Comparison of ENCODE assay signal across 23 cellular contexts in the genomic region with DNA sequence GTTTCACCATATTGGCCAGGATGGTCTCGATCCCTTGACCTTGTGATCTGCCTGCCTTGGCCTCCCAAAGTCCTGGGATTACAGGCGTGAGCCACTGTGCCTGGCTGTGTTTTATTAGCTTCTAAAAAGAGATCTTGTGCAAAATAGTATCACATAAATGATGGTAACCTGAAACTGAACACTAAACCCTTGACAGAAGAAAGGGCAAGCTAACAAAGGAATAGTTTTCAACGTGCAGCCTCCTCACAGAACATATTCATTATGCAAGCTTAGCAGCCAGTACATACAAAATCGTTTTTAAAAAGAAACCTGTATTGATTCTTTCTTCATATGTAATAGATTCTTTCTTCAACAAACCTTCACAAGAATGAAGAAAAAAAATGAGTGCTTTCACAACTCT.
"Had no signal": no experiment of that assay in that cellular context is flagged by ENCODE, and none has a peak within 500 bp of the region (broad histone marks: within the 10 kb centered on the region; RNA-seq: fewer than 3 reads in every experiment).

No MANE protein-coding gene starts in this region.

- H3K27me3 Mint-ChIP-seq: activated T-helper 17 cell treated with anti-CD3 and anti-CD28 coated beads, Interleukin-2, amount 50 U/mL, for 72 hours had no signal

- H3K4me3 ChIP-seq: breast epithelium, gastrocnemius medialis, heart right ventricle, lung, skin epidermis, suprapubic skin had no signal

- DNase-seq: activated CD4-positive, alpha-beta T cell treated with anti-CD3 and anti-CD28 coated beads, Interleukin-2, amount 50 U/mL, for 4 hours; activated CD4-positive, CD25-positive, alpha-beta regulatory T cell treated with anti-CD3 and anti-CD28 coated beads, Interleukin-2, amount 50 U/mL, for 72 hours; activated naive CD4-positive, alpha-beta T cell treated with Interleukin-2 at 50 U/mL for 16 hours; activated naive CD8-positive, alpha-beta T cell treated with anti-CD3 and anti-CD28 coated beads, Interleukin-2, amount 50 U/mL, for 24 hours; activated T-cell treated with anti-CD3 and anti-CD28 coated beads for 4 hours; aorta; dermis blood vessel endothelial cell; gastrocnemius medialis; heart right ventricle; left colon; midbrain; posterior cingulate gyrus; retina; stimulated activated CD4-positive, alpha-beta T cell treated with anti-CD3 and anti-CD28 coated beads, Interleukin-4, amount 100 ng/mL, for 4 hours; stimulated activated CD8-positive, alpha-beta memory T cell treated with anti-CD3 and anti-CD28 coated beads, Interleukin-4, amount 100 ng/mL, for 48 hours; stimulated activated naive CD8-positive, alpha-beta T cell treated with anti-CD3 and anti-CD28 coated beads, Interleukin-15, Interleukin-2, amounts not matched to agents 100 U/mL and 50 U/mL, for 24 hours; trophoblast cell had no signal

- H3K36me3 ChIP-seq: breast epithelium, gastrocnemius medialis, heart right ventricle, neutrophil, suprapubic skin had no signal

- H3K4me3 Mint-ChIP-seq: activated naive CD8-positive, alpha-beta T cell treated with anti-CD3 and anti-CD28 coated beads, Interleukin-2, amount 50 U/mL, for 24 hours; activated T-helper 17 cell treated with anti-CD3 and anti-CD28 coated beads, Interleukin-2, amount 50 U/mL, for 72 hours had no signal

- H3K4me1 ChIP-seq: breast epithelium, gastrocnemius medialis, suprapubic skin had no signal

- H3K27ac Mint-ChIP-seq: activated naive CD8-positive, alpha-beta T cell treated with anti-CD3 and anti-CD28 coated beads, Interleukin-2, amount 50 U/mL, for 24 hours; activated T-helper 17 cell treated with anti-CD3 and anti-CD28 coated beads, Interleukin-2, amount 50 U/mL, for 72 hours had no signal

- H3K9me3 ChIP-seq: breast epithelium, gastrocnemius medialis, heart right ventricle, neutrophil, suprapubic skin had no signal

- H3K9me3 Mint-ChIP-seq: activated naive CD8-positive, alpha-beta T cell treated with anti-CD3 and anti-CD28 coated beads, Interleukin-2, amount 50 U/mL, for 24 hours; activated T-helper 17 cell treated with anti-CD3 and anti-CD28 coated beads, Interleukin-2, amount 50 U/mL, for 72 hours had no signal

- ATAC-seq: activated naive CD8-positive, alpha-beta T cell treated with anti-CD3 and anti-CD28 coated beads, Interleukin-2, amount 50 U/mL, for 24 hours; activated T-helper 17 cell treated with anti-CD3 and anti-CD28 coated beads, Interleukin-2, amount 50 U/mL, for 72 hours; gastrocnemius medialis; heart right ventricle; left colon; stimulated activated naive CD8-positive, alpha-beta T cell treated with anti-CD3 and anti-CD28 coated beads, Interleukin-15, Interleukin-2, amounts not matched to agents 100 U/mL and 50 U/mL, for 24 hours had no signal

- H3K4me1 Mint-ChIP-seq: activated naive CD8-positive, alpha-beta T cell treated with anti-CD3 and anti-CD28 coated beads, Interleukin-2, amount 50 U/mL, for 24 hours; activated T-helper 17 cell treated with anti-CD3 and anti-CD28 coated beads, Interleukin-2, amount 50 U/mL, for 72 hours had no signal

- H3K27me3 ChIP-seq: breast epithelium, gastrocnemius medialis, heart right ventricle, suprapubic skin had no signal

- H3K27ac ChIP-seq: breast epithelium, gastrocnemius medialis, heart right ventricle, neutrophil, skin epidermis, suprapubic skin had no signal
